In genomic region chr9:32136700-32137339, GRCh38 we compare ENCODE assay signal across 18 cellular contexts.
DNase-seq lines count a peak whose midpoint lies in the region; ATAC-seq, FAIRE-seq and TF ChIP-seq lines count a peak whose summit lies in the region.
"Had no signal": no experiment of that assay in that cellular context is flagged by ENCODE, and none has a peak within 500 bp of the region (broad histone marks: within the 10 kb centered on the region; RNA-seq: fewer than 3 reads in every experiment).

No MANE protein-coding gene starts in this region.

- no peaks in the 10 kb centered on the region for H3K79me2 ChIP-seq in HepG2 (ENCODE audit: insufficient read depth, low read length)

- TF ChIP-seq CTCF in Caco-2 (IDR thresholded peaks at IDR 0.05; ENCODE audit: insufficient read depth in 1 of 2, low read depth in 1 of 2, low read length in 1 of 2, severe bottlenecking in 1 of 2, unreplicated experiment in 1 of 2), result no peak
- TF ChIP-seq CTCF in WTC11 (IDR thresholded peaks at IDR 0.05), result no peak
- peak; percentile 74 for TF ChIP-seq CTCF in HepG2 (CRISPR knock-in tag; IDR thresholded peaks at IDR 0.05)
- TF ChIP-seq CTCF in gastrocnemius medialis (IDR thresholded peaks at IDR 0.05 in 4 of 5, conservative IDR thresholded peaks at IDR 0.05 in 1 of 5), result no peak

- H3K36me3 ChIP-seq in Caco-2 (ENCODE audit: control insufficient read depth, insufficient read depth, low read length) (no peaks in the 10 kb centered on the region), HepG2 (replicated peaks in 1 of 2; ENCODE audit: control insufficient read depth in 1 of 2, insufficient read depth in 2 of 2, low read length in 2 of 2) (no peaks in the 10 kb centered on the region), gastrocnemius medialis (no peaks in the 10 kb centered on the region)
- H3K36me3 ChIP-seq: BLaER1 treated with 17β-estradiol and CSF1 and Interleukin-3, amounts not matched to agents 10 nM and 100 nM; upper lobe of right lung had no signal

- no peak overlapping the region; the same call in 1 of the 2 replicates for H3K4me2 ChIP-seq in HepG2 (ENCODE audit: low read depth, low read length)
- H3K4me2 ChIP-seq: BLaER1 treated with 17β-estradiol and CSF1 and Interleukin-3, amounts not matched to agents 10 nM and 100 nM had no signal

- TF ChIP-seq RAD21 in HepG2 (CRISPR knock-in tag; IDR thresholded peaks at IDR 0.05), result peak; percentile 52; the same call in 1 of the 2 replicates

- POLR2A ChIA-PET in Caco-2 (lab: Charles Lee) (no interaction called here), WTC11 (lab: Charles Lee) (no interaction called here), HepG2 (lab: Yijun Ruan, JAX) (interaction anchor here (0.9 to 1.0 kb wide), 2 partner anchors 9 to 288 kb away, joined by 3 to 4 read pairs; no protein-coding TSS in a partner anchor)

- H3K4me3 ChIP-seq in Caco-2 (ENCODE audit: low read depth, low read length), result no peak overlapping the region
- H3K4me3 ChIP-seq in HepG2 (replicated peaks in 1 of 3; ENCODE audit: insufficient read depth in 1 of 3, low read depth in 2 of 3, low read length in 3 of 3), result no peak overlapping the region
- no peak overlapping the region for H3K4me3 ChIP-seq in gastrocnemius medialis
- H3K4me3 ChIP-seq: BLaER1 treated with 17β-estradiol and CSF1 and Interleukin-3, amounts not matched to agents 10 nM and 100 nM; skin epidermis; upper lobe of right lung had no signal

- BruUV-seq in Caco-2 (replicated peaks; lab: Mats Ljungman, UMichigan) (no TSS peak), HepG2 (replicated peaks; lab: Mats Ljungman, UMichigan) (no TSS peak)

- H3K27me3 ChIP-seq in Caco-2 (replicated peaks; ENCODE audit: control insufficient read depth, insufficient read depth, low read length) (no peaks in the 10 kb centered on the region), HepG2 (ENCODE audit: control insufficient read depth in 1 of 2, insufficient read depth in 2 of 2, low read length in 2 of 2) (no peaks in the 10 kb centered on the region), gastrocnemius medialis (no peaks in the 10 kb centered on the region)
- H3K27me3 ChIP-seq: BLaER1 treated with 17β-estradiol and CSF1 and Interleukin-3, amounts not matched to agents 10 nM and 100 nM; upper lobe of right lung had no signal

- no peak overlapping the region for H3K27ac ChIP-seq in HepG2 (ENCODE audit: extremely low read length, insufficient read depth, low read length)
- H3K27ac ChIP-seq in gastrocnemius medialis, result no peak overlapping the region
- H3K27ac ChIP-seq: BLaER1 treated with 17β-estradiol and CSF1 and Interleukin-3, amounts not matched to agents 10 nM and 100 nM; skin epidermis; upper lobe of right lung had no signal

- DNase-seq in Caco-2 (peak; percentile 40), HT1080 (ENCODE audit: low read depth) (peak; percentile 45), WTC11 (ENCODE audit: low spot score) (peak; percentile 16), HepG2 (ENCODE audit: low spot score) (peak; percentile 98), cerebellar cortex (ENCODE audit: low spot score) (no peak), gastrocnemius medialis (no peak)
- DNase-seq: activated T-cell treated with anti-CD3 and anti-CD28 coated beads, Interleukin-2, amount 50 U/mL, for 24 hours; central memory CD4-positive, alpha-beta T cell; NCI-H2029; NCI-H69; stimulated activated naive CD4-positive, alpha-beta T cell; upper lobe of right lung had no signal

- in situ Hi-C loops in HepG2 (cut with HindIII; ENCODE audit: extremely low pct_ligation_motif_present, low pct_unique_long_range_greater_than_20kb) (no loop called here), gastrocnemius medialis (cut with MboI; ENCODE audit: low sequenced_read_pairs in 4 of 4) (loop anchor here in 1 of 4 donors (25.0 kb wide), 1 partner anchor 100 kb away; no protein-coding TSS in a partner anchor)

- no peak overlapping the region for H3K9ac ChIP-seq in HepG2 (ENCODE audit: insufficient read depth, low read depth, low read length)
- H3K9ac ChIP-seq: BLaER1 treated with 17β-estradiol and CSF1 and Interleukin-3, amounts not matched to agents 10 nM and 100 nM had no signal

- CTCF ChIA-PET in Caco-2 (lab: Charles Lee), result no interaction called here
- CTCF ChIA-PET in WTC11 (lab: Charles Lee), result interaction anchor here (0.6 to 1.5 kb wide), 4 partner anchors 12 to 609 kb away, joined by 3 to 6 read pairs (median 3); no protein-coding TSS in a partner anchor
- CTCF ChIA-PET in HepG2 (lab: Yijun Ruan, JAX; ENCODE audit: low intra/inter-chr PET ratio, low total read pairs), result no interaction called here

- H3K9me3 ChIP-seq in Caco-2, result no peaks in the 10 kb centered on the region
- peaks cover 7% of the 10 kb centered on the region; the same call in 1 of the 2 replicates for H3K9me3 ChIP-seq in HepG2 (ENCODE audit: low read length)
- no peaks in the 10 kb centered on the region for H3K9me3 ChIP-seq in gastrocnemius medialis
- H3K9me3 ChIP-seq: BLaER1 treated with 17β-estradiol and CSF1 and Interleukin-3, amounts not matched to agents 10 nM and 100 nM; upper lobe of right lung had no signal

- H3K27me3 Mint-ChIP-seq in Caco-2 (ENCODE audit: insufficient read depth, unreplicated experiment) (peaks cover 6% of the 10 kb centered on the region), WTC11 (ENCODE audit: low read depth) (no peaks in the 10 kb centered on the region)

- peak; percentile 99 for FAIRE-seq in HepG2 (lab: Jason Lieb, UNC)
- FAIRE-seq: GM12892, keratinocyte, RCC 7860 had no signal

- H2AFZ ChIP-seq in HepG2 (ENCODE audit: low read length), result no peak overlapping the region

- H4K20me1 ChIP-seq in HepG2 (ENCODE audit: insufficient read depth, low read length), result no peaks in the 10 kb centered on the region
- H4K20me1 ChIP-seq: BLaER1 treated with 17β-estradiol and CSF1 and Interleukin-3, amounts not matched to agents 10 nM and 100 nM had no signal

- ATAC-seq in WTC11 (peak; percentile 99), HepG2 (peak; percentile 100), GM18517 (IDR thresholded peaks at IDR 0.05; ENCODE audit: unreplicated experiment) (no peak), gastrocnemius medialis (no peak)
- ATAC-seq: upper lobe of right lung had no signal

- H3K4me3 Mint-ChIP-seq in Caco-2 (ENCODE audit: unreplicated experiment) (no peak overlapping the region), WTC11 (no peak overlapping the region)
- H3K4me3 Mint-ChIP-seq: activated T-cell treated with anti-CD3 and anti-CD28 coated beads, Interleukin-2, amount 50 U/mL, for 24 hours had no signal

- intact Hi-C loops in Caco-2 (cut with micrococcal nuclease; ENCODE audit: unreplicated experiment), result no loop called here
- intact Hi-C loops in HepG2 (cut with micrococcal nuclease; ENCODE audit: unreplicated experiment), result loop anchor here (1.0 to 10.0 kb wide), 4 partner anchors 72 to 289 kb away; no protein-coding TSS in a partner anchor
- intact Hi-C loops in gastrocnemius medialis (cut with DNase I; ENCODE audit: low total_unique reads), result no loop called here

- H3K36me3 Mint-ChIP-seq in Caco-2 (ENCODE audit: insufficient read depth, unreplicated experiment) (no peaks in the 10 kb centered on the region), WTC11 (no peaks in the 10 kb centered on the region)

- peak; percentile 56 to 90; a peak in 2 of 4 replicates for TF ChIP-seq EP300 in HepG2 (IDR thresholded peaks at IDR 0.05; ENCODE audit: low read depth in 2 of 2, low read length in 2 of 2)
- TF ChIP-seq EP300 in HepG2 (CRISPR knock-in tag; IDR thresholded peaks at IDR 0.05; ENCODE audit: borderline replicate concordance), result peak; percentile 82; the same call in 1 of the 2 replicates

- H3K4me1 Mint-ChIP-seq in Caco-2 (ENCODE audit: low read depth, unreplicated experiment), result peaks cover 11% of the 10 kb centered on the region
- H3K4me1 Mint-ChIP-seq in WTC11, result no peaks in the 10 kb centered on the region

- WGBS in HepG2 (ENCODE audit: low lambda C conversion rate), result 3% methylated on average over 3 of the region's 3 CpGs

- H3K4me1 ChIP-seq in Caco-2 (no peaks in the 10 kb centered on the region), HepG2 (ENCODE audit: insufficient read depth, low read length) (peaks cover 25% of the 10 kb centered on the region), gastrocnemius medialis (no peaks in the 10 kb centered on the region)
- H3K4me1 ChIP-seq: BLaER1 treated with 17β-estradiol and CSF1 and Interleukin-3, amounts not matched to agents 10 nM and 100 nM; upper lobe of right lung had no signal

- H3K27ac Mint-ChIP-seq in Caco-2 (ENCODE audit: unreplicated experiment) (no peak overlapping the region), WTC11 (no peak overlapping the region)
- H3K27ac Mint-ChIP-seq: activated T-cell treated with anti-CD3 and anti-CD28 coated beads, Interleukin-2, amount 50 U/mL, for 24 hours had no signal

- no peaks in the 10 kb centered on the region for H3K9me3 Mint-ChIP-seq in Caco-2 (ENCODE audit: unreplicated experiment)
- no peaks in the 10 kb centered on the region for H3K9me3 Mint-ChIP-seq in WTC11
- H3K9me3 Mint-ChIP-seq: activated T-cell treated with anti-CD3 and anti-CD28 coated beads, Interleukin-2, amount 50 U/mL, for 24 hours had no signal

- no peak for TF ChIP-seq POLR2A in HepG2 (IDR thresholded peaks at IDR 0.05; ENCODE audit: insufficient read depth in 1 of 2, low read depth in 2 of 2, low read length in 2 of 2)
- TF ChIP-seq POLR2A in gastrocnemius medialis (IDR thresholded peaks at IDR 0.05), result no peak

TF ChIP-seq in WTC11, 78 proteins besides CTCF, POLR2A, EP300 and RAD21:
- TF ChIP-seq GABPB1 (CRISPR knock-in tag; IDR thresholded peaks at IDR 0.05), result peak; percentile 89
- no peak for TF ChIP-seq IRF2 (CRISPR knock-in tag; IDR thresholded peaks at IDR 0.05; ENCODE audit: borderline replicate concordance, low read depth)

TF ChIP-seq in HepG2, 621 proteins besides CTCF, POLR2A, EP300 and RAD21 (continues in another document):
- peak; percentile 83 for TF ChIP-seq NFIC (IDR thresholded peaks at IDR 0.05; ENCODE audit: low read length)
- peak; percentile 82 for TF ChIP-seq ELF3 (CRISPR knock-in tag; IDR thresholded peaks at IDR 0.05)
- peak; percentile 59; the same call in 1 of the 2 replicates for TF ChIP-seq NCOR1 (IDR thresholded peaks at IDR 0.05; ENCODE audit: borderline replicate concordance, low read length)
- TF ChIP-seq MIXL1 (CRISPR knock-in tag; IDR thresholded peaks at IDR 0.05), result peak; percentile 88
- TF ChIP-seq PBX3 (CRISPR knock-in tag; IDR thresholded peaks at IDR 0.05; ENCODE audit: borderline replicate concordance), result no peak
- peak; percentile 52; the same call in 1 of the 2 replicates for TF ChIP-seq SMC3 (IDR thresholded peaks at IDR 0.05; ENCODE audit: low read length)
- TF ChIP-seq FOXA3 (CRISPR knock-in tag; IDR thresholded peaks at IDR 0.05), result peak; percentile 96
- TF ChIP-seq GLI4 (CRISPR knock-in tag; IDR thresholded peaks at IDR 0.05; ENCODE audit: borderline replicate concordance), result no peak

Comparison
In these comparisons a context has a peak if more than half of its experiments do, and no peak if none do; other contexts are left out.
1. DNase-seq: peak in Caco-2 (2 of 2), HT1080 (single experiment), WTC11 (single experiment) and HepG2 (single experiment); none in cerebellar cortex (single experiment) and gastrocnemius medialis (0 of 2).
2. ATAC-seq: peak in WTC11 (single experiment) and HepG2 (single experiment); none in GM18517 (single experiment) and gastrocnemius medialis (0 of 2).